Comparison of ENCODE assay signal across 8 cellular contexts in genomic region chr4:183797041-183797444, GRCh38.
DNase-seq lines count a peak whose midpoint lies in the region; ATAC-seq, FAIRE-seq and TF ChIP-seq lines count a peak whose summit lies in the region.

No MANE protein-coding gene starts in this region.

- H3K27ac ChIP-seq in A549 (peak overlapping the region; percentile 70 to 88), IMR-90 (ENCODE audit: insufficient read depth, low read length) (no peak overlapping the region), duodenal mucosa (ENCODE audit: low read depth, low read length) (no peak overlapping the region)

- peaks cover 4% of the 10 kb centered on the region; the same call in 1 of the 3 replicates for H3K4me1 ChIP-seq in A549
- peaks cover 2% of the 10 kb centered on the region; the same call in 1 of the 2 replicates for H3K4me1 ChIP-seq in IMR-90 (ENCODE audit: control insufficient read depth, insufficient read depth, low read length)
- peaks cover 3% of the 10 kb centered on the region in 2 donors for H3K4me1 ChIP-seq in duodenal mucosa (ENCODE audit: control insufficient read depth in 1 of 2, insufficient read depth in 2 of 2, low read length in 2 of 2)
- peaks cover 5% of the 10 kb centered on the region for H3K4me1 ChIP-seq in mucosa of stomach (ENCODE audit: control insufficient read depth, insufficient read depth, low read length)

- DNase-seq in A549 (ENCODE audit: low read depth in 1 of 2, low spot score in 1 of 2) (peak; percentile 32 to 50), IMR-90 (no peak), AG08395 (ENCODE audit: low spot score) (no peak)
- no peak for DNase-seq in activated effector memory CD4-positive, alpha-beta T cell treated with Interleukin-2 at 50 U/mL for 16 hours

- no peaks in the 10 kb centered on the region for H3K9me1 ChIP-seq in IMR-90 (ENCODE audit: insufficient read depth, low read length)

- no peak for TF ChIP-seq EP300 in A549 (IDR thresholded peaks at IDR 0.05)

- no TSS peak for BruUV-seq in IMR-90 (replicated peaks; lab: Mats Ljungman, UMichigan)

- H3K27me3 ChIP-seq in IMR-90 (ENCODE audit: control insufficient read depth, insufficient read depth, low read length) (peaks cover 45% of the 10 kb centered on the region), duodenal mucosa (ENCODE audit: control insufficient read depth in 1 of 2, insufficient read depth in 2 of 2, low read length in 2 of 2) (peaks cover 21 to 26% of the 10 kb centered on the region in 2 donors), mucosa of stomach (ENCODE audit: control insufficient read depth, insufficient read depth, low read length) (no peaks in the 10 kb centered on the region)

- H3K14ac ChIP-seq in IMR-90 (replicated peaks; ENCODE audit: low read depth, low read length), result no peak overlapping the region

- TF ChIP-seq RAD21 in A549 (conservative IDR thresholded peaks at IDR 0.05 in 1 of 2, IDR thresholded peaks at IDR 0.05 in 1 of 2) (no peak), IMR-90 (IDR thresholded peaks at IDR 0.05; ENCODE audit: low read length) (no peak)

- no peak overlapping the region for H4K91ac ChIP-seq in IMR-90 (ENCODE audit: insufficient read depth, low read depth, low read length)

- no peak overlapping the region for H2AK9ac ChIP-seq in IMR-90 (replicated peaks; ENCODE audit: low read depth, low read length, poor library complexity)

- H3K36me3 ChIP-seq in IMR-90 (ENCODE audit: control insufficient read depth, insufficient read depth, low read length) (no peaks in the 10 kb centered on the region), duodenal mucosa (ENCODE audit: control insufficient read depth in 1 of 2, insufficient read depth in 2 of 2, low read length in 2 of 2) (no peaks in the 10 kb centered on the region), mucosa of stomach (ENCODE audit: control insufficient read depth, insufficient read depth, low read length) (no peaks in the 10 kb centered on the region)

- CTCF ChIA-PET in A549 (lab: Yijun Ruan, JAX) (no interaction called here), IMR-90 (lab: Yijun Ruan, JAX) (no interaction called here)

- TF ChIP-seq CTCF in A549 (IDR thresholded peaks at IDR 0.05), result no peak
- TF ChIP-seq CTCF in IMR-90 (conservative IDR thresholded peaks at IDR 0.05; ENCODE audit: low read depth, low read length), result no peak

- no peak overlapping the region for H3K18ac ChIP-seq in IMR-90 (ENCODE audit: low read depth, low read length)

- in situ Hi-C loops in IMR-90 (cut with MboI; ENCODE audit: low sequenced_read_pairs), result no loop called here

- dilution Hi-C loops in IMR-90 (cut with HindIII; ENCODE audit: low sequenced_read_pairs, unreplicated experiment), result no loop called here

- H3K9ac ChIP-seq in IMR-90 (ENCODE audit: low read depth, low read length) (no peak overlapping the region), duodenal mucosa (ENCODE audit: low read depth in 1 of 2, low read length in 2 of 2) (no peak overlapping the region), mucosa of stomach (ENCODE audit: low read length) (peak overlapping the region; percentile 56)

- intact Hi-C loops in IMR-90 (cut with micrococcal nuclease), result no loop called here

- H3K4me3 ChIP-seq in A549, result peak overlapping the region; percentile 64
- H3K4me3 ChIP-seq in IMR-90 (ENCODE audit: insufficient read depth, low read depth, low read length), result no peak overlapping the region
- H3K4me3 ChIP-seq in duodenal mucosa (ENCODE audit: low read depth in 1 of 2, low read length in 2 of 2), result peak overlapping the region; percentile 62 to 68
- H3K4me3 ChIP-seq in mucosa of stomach (ENCODE audit: low read length), result peak overlapping the region; percentile 37

- POLR2A ChIA-PET in A549 (lab: Yijun Ruan, JAX) (no interaction called here), IMR-90 (lab: Charles Lee; ENCODE audit: unreplicated experiment) (no interaction called here)

- peak overlapping the region; percentile 84 for H2AFZ ChIP-seq in IMR-90 (replicated peaks; ENCODE audit: low read length, poor library complexity)

- H3K4me2 ChIP-seq in A549 (peak overlapping the region; percentile 96), IMR-90 (ENCODE audit: low read depth, low read length) (no peak overlapping the region; the same call in 1 of the 2 replicates)

- no peak overlapping the region for H2BK15ac ChIP-seq in IMR-90 (ENCODE audit: low read depth, low read length)

- no peak overlapping the region for H2BK5ac ChIP-seq in IMR-90 (ENCODE audit: low read depth, low read length, poor library complexity, severe bottlenecking)

- TF ChIP-seq POLR2A in A549 (IDR thresholded peaks at IDR 0.05; ENCODE audit: low read length) (no peak), IMR-90 (IDR thresholded peaks at IDR 0.05; ENCODE audit: low read depth, low read length) (no peak)

- H4K20me1 ChIP-seq in IMR-90 (ENCODE audit: insufficient read depth, low read length), result no peaks in the 10 kb centered on the region

- ATAC-seq in A549, result peak; percentile 51 to 78
- 0 out of 2 replicates have a peak, but pooled peaks have one; percentile 27 for ATAC-seq in IMR-90 (ENCODE audit: low read depth)
- ATAC-seq in HG02884 (IDR thresholded peaks at IDR 0.05; ENCODE audit: unreplicated experiment), result no peak
- ATAC-seq in HG03378 (IDR thresholded peaks at IDR 0.05; ENCODE audit: unreplicated experiment), result no peak

- no peak overlapping the region for H3K23ac ChIP-seq in IMR-90 (ENCODE audit: low read depth, low read length)

- no peak overlapping the region for H2AK5ac ChIP-seq in IMR-90 (ENCODE audit: low read depth, low read length)

- no peak overlapping the region for H3K4ac ChIP-seq in IMR-90 (ENCODE audit: low read depth, low read length)

- H3K56ac ChIP-seq in IMR-90 (ENCODE audit: extremely low read depth, insufficient read depth, low read length), result no peak overlapping the region

- no peak overlapping the region for H4K5ac ChIP-seq in IMR-90 (ENCODE audit: low read depth, low read length)

- H3K9me3 ChIP-seq in A549, result peaks cover 12% of the 10 kb centered on the region; the same call in 2 of the 3 replicates
- peaks cover 9% of the 10 kb centered on the region for H3K9me3 ChIP-seq in IMR-90 (ENCODE audit: control insufficient read depth, insufficient read depth, low read length)
- peaks cover 3 to 20% of the 10 kb centered on the region in 2 donors for H3K9me3 ChIP-seq in duodenal mucosa (ENCODE audit: control insufficient read depth in 1 of 2, low read length in 2 of 2)
- H3K9me3 ChIP-seq in mucosa of stomach (ENCODE audit: control insufficient read depth, low read length), result peaks cover 5% of the 10 kb centered on the region

- H2BK20ac ChIP-seq in IMR-90 (ENCODE audit: low read depth, low read length), result no peak overlapping the region

- no peak overlapping the region for H4K8ac ChIP-seq in IMR-90 (ENCODE audit: low read depth in 2 of 2, low read length in 2 of 2)

- FAIRE-seq in A549 (lab: Jason Lieb, UNC), result no peak

- 3% methylated on average over 15 of the region's 39 CpGs for WGBS in A549 (ENCODE audit: missing lambda C conversion rate)
- WGBS in IMR-90 (ENCODE audit: extremely low coverage in 2 of 2, insufficient read length in 1 of 2), 2 experiments, result 6% methylated on average over 13 of the region's 39 CpGs; no CpG with 5 or more reads in 1 of the 2 experiments

- no peaks in the 10 kb centered on the region for H3K79me1 ChIP-seq in IMR-90 (ENCODE audit: low read depth in 1 of 2, low read length in 2 of 2)

- no peak overlapping the region for H2BK120ac ChIP-seq in IMR-90 (ENCODE audit: low read depth, low read length)

TF ChIP-seq in A549, 52 proteins besides CTCF, POLR2A, EP300 and RAD21 (continues in another document):
- no peak for TF ChIP-seq ZSCAN20 (CRISPR knock-in tag; IDR thresholded peaks at IDR 0.05)
- no peak for TF ChIP-seq CHD4 (IDR thresholded peaks at IDR 0.05; ENCODE audit: borderline replicate concordance)
- no peak for TF ChIP-seq MAX (IDR thresholded peaks at IDR 0.05)
- no peak for TF ChIP-seq ESRRA (IDR thresholded peaks at IDR 0.05; ENCODE audit: borderline replicate concordance, low read length)
- no peak for TF ChIP-seq SMC3 (IDR thresholded peaks at IDR 0.05)
- TF ChIP-seq NFE2L2 (conservative IDR thresholded peaks at IDR 0.05; ENCODE audit: low read length), result no peak
- no peak for TF ChIP-seq E2F6 (IDR thresholded peaks at IDR 0.05; ENCODE audit: borderline replicate concordance, low read depth)

TF ChIP-seq in IMR-90, 13 proteins besides CTCF, POLR2A, EP300 and RAD21:
- TF ChIP-seq CEBPB (IDR thresholded peaks at IDR 0.05; ENCODE audit: low read depth, low read length) (no peak), USF2 (IDR thresholded peaks at IDR 0.05; ENCODE audit: low read depth, low read length) (no peak), SMC3 (IDR thresholded peaks at IDR 0.05; ENCODE audit: low read depth, low read length) (no peak), ELK1 (IDR thresholded peaks at IDR 0.05; ENCODE audit: borderline replicate concordance, low read depth, low read length) (no peak), MAFK (IDR thresholded peaks at IDR 0.05; ENCODE audit: low read depth, low read length) (no peak), CHD1 (IDR thresholded peaks at IDR 0.05; ENCODE audit: low read depth, low read length) (no peak), RCOR1 (IDR thresholded peaks at IDR 0.05; ENCODE audit: insufficient replicate concordance, low read length) (no peak), FOS (IDR thresholded peaks at IDR 0.05; ENCODE audit: low read depth, low read length) (no peak), RFX5 (IDR thresholded peaks at IDR 0.05; ENCODE audit: low read depth, low read length) (no peak), MAZ (IDR thresholded peaks at IDR 0.05; ENCODE audit: borderline replicate concordance, low read depth, low read length) (no peak), NFE2L2 (IDR thresholded peaks at IDR 0.05; ENCODE audit: low read depth, low read length) (no peak), MXI1 (IDR thresholded peaks at IDR 0.05; ENCODE audit: borderline replicate concordance, low read depth, low read length) (no peak), BHLHE40 (IDR thresholded peaks at IDR 0.05; ENCODE audit: low read depth, low read length) (no peak)

Comparison
In these comparisons a context has a peak if more than half of its experiments do, and no peak if none do; other contexts are left out.
1. ATAC-seq: peak in A549 (2 of 2) and IMR-90 (single experiment); none in HG02884 (single experiment) and HG03378 (single experiment).
2. DNase-seq: peak in A549 (2 of 2); none in IMR-90 (single experiment), AG08395 (single experiment) and activated effector memory CD4-positive, alpha-beta T cell treated with Interleukin-2 at 50 U/mL for 16 hours (single experiment).
3. H3K27ac ChIP-seq: peak in A549 (2 of 2); none in IMR-90 (single experiment) and duodenal mucosa (single experiment).